In the genomic region with DNA sequence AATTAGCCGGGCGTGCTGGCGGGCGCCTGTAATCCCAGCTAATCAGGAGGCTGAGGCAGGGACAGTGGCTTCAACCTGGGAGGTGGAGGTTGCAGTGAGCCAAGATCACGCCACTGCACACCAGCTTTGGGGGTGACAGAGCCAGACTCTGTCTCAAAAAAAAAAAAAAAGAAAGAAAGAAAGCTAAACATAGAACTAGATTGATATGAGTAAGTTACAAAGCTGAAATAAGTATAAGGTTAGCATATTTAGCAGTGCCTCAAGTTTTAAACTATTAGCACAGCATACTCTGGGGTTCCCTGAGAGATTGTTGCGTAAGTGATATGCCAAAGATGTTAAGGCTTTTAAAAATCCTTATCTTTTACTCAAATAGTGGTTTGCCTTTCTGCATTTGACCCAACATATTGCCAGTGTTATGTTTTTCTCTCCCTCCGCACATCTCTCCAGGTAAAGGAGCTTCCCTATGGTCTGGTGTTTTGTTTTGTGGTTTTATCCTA, we compare ENCODE assay signal across 3 cellular contexts.
TF ChIP-seq lines count a peak whose summit lies in the region.

No MANE protein-coding gene starts in this region.

TF ChIP-seq in HepG2, 621 proteins besides CTCF, POLR2A, EP300 and RAD21:
- TF ChIP-seq, protein P1, sequence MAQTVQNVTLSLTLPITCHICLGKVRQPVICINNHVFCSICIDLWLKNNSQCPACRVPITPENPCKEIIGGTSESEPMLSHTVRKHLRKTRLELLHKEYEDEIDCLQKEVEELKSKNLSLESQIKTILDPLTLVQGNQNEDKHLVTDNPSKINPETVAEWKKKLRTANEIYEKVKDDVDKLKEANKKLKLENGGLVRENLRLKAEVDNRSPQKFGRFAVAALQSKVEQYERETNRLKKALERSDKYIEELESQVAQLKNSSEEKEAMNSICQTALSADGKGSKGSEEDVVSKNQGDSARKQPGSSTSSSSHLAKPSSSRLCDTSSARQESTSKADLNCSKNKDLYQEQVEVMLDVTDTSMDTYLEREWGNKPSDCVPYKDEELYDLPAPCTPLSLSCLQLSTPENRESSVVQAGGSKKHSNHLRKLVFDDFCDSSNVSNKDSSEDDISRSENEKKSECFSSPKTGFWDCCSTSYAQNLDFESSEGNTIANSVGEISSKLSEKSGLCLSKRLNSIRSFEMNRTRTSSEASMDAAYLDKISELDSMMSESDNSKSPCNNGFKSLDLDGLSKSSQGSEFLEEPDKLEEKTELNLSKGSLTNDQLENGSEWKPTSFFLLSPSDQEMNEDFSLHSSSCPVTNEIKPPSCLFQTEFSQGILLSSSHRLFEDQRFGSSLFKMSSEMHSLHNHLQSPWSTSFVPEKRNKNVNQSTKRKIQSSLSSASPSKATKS (CRISPR knock-in tag; IDR thresholded peaks at IDR 0.05) = no peak
- peak; percentile 49; the same call in 1 of the 2 replicates for TF ChIP-seq CEBPB (IDR thresholded peaks at IDR 0.05; ENCODE audit: borderline replicate concordance, low read depth, low read length)
TF ChIP-seq in HepG2: peak in this region for 1.

TF ChIP-seq in HEK293, 187 proteins besides CTCF, POLR2A, EP300 and RAD21:
- TF ChIP-seq, protein P2, sequence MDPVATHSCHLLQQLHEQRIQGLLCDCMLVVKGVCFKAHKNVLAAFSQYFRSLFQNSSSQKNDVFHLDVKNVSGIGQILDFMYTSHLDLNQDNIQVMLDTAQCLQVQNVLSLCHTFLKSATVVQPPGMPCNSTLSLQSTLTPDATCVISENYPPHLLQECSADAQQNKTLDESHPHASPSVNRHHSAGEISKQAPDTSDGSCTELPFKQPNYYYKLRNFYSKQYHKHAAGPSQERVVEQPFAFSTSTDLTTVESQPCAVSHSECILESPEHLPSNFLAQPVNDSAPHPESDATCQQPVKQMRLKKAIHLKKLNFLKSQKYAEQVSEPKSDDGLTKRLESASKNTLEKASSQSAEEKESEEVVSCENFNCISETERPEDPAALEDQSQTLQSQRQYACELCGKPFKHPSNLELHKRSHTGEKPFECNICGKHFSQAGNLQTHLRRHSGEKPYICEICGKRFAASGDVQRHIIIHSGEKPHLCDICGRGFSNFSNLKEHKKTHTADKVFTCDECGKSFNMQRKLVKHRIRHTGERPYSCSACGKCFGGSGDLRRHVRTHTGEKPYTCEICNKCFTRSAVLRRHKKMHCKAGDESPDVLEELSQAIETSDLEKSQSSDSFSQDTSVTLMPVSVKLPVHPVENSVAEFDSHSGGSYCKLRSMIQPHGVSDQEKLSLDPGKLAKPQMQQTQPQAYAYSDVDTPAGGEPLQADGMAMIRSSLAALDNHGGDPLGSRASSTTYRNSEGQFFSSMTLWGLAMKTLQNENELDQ (tag by site-specific recombination; IDR thresholded peaks at IDR 0.05; ENCODE audit: low read depth) = no peak
- TF ChIP-seq, protein P3, sequence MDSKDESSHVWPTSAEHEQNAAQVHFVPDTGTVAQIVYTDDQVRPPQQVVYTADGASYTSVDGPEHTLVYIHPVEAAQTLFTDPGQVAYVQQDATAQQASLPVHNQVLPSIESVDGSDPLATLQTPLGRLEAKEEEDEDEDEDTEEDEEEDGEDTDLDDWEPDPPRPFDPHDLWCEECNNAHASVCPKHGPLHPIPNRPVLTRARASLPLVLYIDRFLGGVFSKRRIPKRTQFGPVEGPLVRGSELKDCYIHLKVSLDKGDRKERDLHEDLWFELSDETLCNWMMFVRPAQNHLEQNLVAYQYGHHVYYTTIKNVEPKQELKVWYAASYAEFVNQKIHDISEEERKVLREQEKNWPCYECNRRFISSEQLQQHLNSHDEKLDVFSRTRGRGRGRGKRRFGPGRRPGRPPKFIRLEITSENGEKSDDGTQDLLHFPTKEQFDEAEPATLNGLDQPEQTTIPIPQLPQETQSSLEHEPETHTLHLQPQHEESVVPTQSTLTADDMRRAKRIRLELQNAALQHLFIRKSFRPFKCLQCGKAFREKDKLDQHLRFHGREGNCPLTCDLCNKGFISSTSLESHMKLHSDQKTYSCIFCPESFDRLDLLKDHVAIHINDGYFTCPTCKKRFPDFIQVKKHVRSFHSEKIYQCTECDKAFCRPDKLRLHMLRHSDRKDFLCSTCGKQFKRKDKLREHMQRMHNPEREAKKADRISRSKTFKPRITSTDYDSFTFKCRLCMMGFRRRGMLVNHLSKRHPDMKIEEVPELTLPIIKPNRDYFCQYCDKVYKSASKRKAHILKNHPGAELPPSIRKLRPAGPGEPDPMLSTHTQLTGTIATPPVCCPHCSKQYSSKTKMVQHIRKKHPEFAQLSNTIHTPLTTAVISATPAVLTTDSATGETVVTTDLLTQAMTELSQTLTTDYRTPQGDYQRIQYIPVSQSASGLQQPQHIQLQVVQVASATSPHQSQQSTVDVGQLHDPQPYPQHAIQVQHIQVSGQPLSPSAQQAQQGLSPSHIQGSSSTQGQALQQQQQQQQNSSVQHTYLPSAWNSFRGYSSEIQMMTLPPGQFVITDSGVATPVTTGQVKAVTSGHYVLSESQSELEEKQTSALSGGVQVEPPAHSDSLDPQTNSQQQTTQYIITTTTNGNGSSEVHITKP (tag by site-specific recombination; IDR thresholded peaks at IDR 0.05) = peak; percentile 76

TF ChIP-seq in H1, 55 proteins besides CTCF, POLR2A, EP300 and RAD21:
- TF ChIP-seq CEBPB (IDR thresholded peaks at IDR 0.05; ENCODE audit: low read depth, low read length) (0 out of 2 replicates have a peak, but pooled peaks have one; percentile 29), YY1 (IDR thresholded peaks at IDR 0.05; ENCODE audit: low read depth, low read length) (no peak)
TF ChIP-seq in H1: peak in this region for 1.
